Comparison of ENCODE assay signal across 19 cellular contexts in genomic region chr14:36513451-36514277, GRCh38. TPM values are rescaled to one million over a fixed set of nuclear protein-coding genes. Genes with fewer than 3 reads are reported as not detected.
DNase-seq lines count a peak whose midpoint lies in the region; ATAC-seq and TF ChIP-seq lines count a peak whose summit lies in the region.
"Had no signal": no experiment of that assay in that cellular context is flagged by ENCODE, and none has a peak within 500 bp of the region (broad histone marks: within the 10 kb centered on the region; RNA-seq: fewer than 3 reads in every experiment).

No MANE protein-coding gene starts in this region.

- WGBS in lung, 2 donors = 2 to 4% methylated on average over 38 of the region's 38 CpGs

- H3K4me3 ChIP-seq in HUES6 (ENCODE audit: low read depth, low read length) = peak overlapping the region; percentile 11; the same call in 1 of the 2 replicates
- H3K4me3 ChIP-seq in lung = peak overlapping the region; percentile 43
- H3K4me3 ChIP-seq: suprapubic skin had no signal

- peak overlapping the region; percentile 38 for H3K4me3 Mint-ChIP-seq in WTC11
- H3K4me3 Mint-ChIP-seq: activated CD4-positive, alpha-beta T cell treated with anti-CD3 and anti-CD28 coated beads, Interleukin-2, amount 10 ng/mL, durations not matched to agents 24 days and 14 days; activated naive CD8-positive, alpha-beta T cell treated with anti-CD3 and anti-CD28 coated beads, Interleukin-2, amount 50 U/mL, for 24 hours had no signal

- peaks cover 43% of the 10 kb centered on the region for H3K4me1 ChIP-seq in HUES6 (ENCODE audit: control insufficient read depth, insufficient read depth, low read length)
- H3K4me1 ChIP-seq in lung (ENCODE audit: control insufficient read depth in 2 of 2, insufficient read depth in 2 of 2, low read length in 2 of 2) = peaks cover 0 to 1% of the 10 kb centered on the region in 2 donors

- DNase-seq in DMS153 treated with DMSO at 0.1 percent for 48 hours (lab: John Stamatoyannopoulos, UW; ENCODE audit: unreplicated experiment) = peak; percentile 76
- DNase-seq in WTC11 (ENCODE audit: low spot score) = peak; percentile 84
- DNase-seq in lung (ENCODE audit: low spot score) = peak; percentile 83
- no peak for DNase-seq in stimulated activated CD4-positive, alpha-beta T cell treated with anti-CD3 and anti-CD28 coated beads, Interleukin-12 subunit alpha, Interleukin-12 subunit beta, amount 100 ng/mL, for 4 hours
- no peak for DNase-seq in activated CD4-positive, alpha-beta T cell treated with anti-CD3 and anti-CD28 coated beads for 1 hour
- no peak for DNase-seq in T-helper 2 cell
- DNase-seq: activated CD4-positive, alpha-beta T cell treated with anti-CD3 and anti-CD28 coated beads, Interleukin-2, amount 10 ng/mL, durations not matched to agents 24 days and 14 days; activated naive CD8-positive, alpha-beta T cell treated with anti-CD3 and anti-CD28 coated beads, Interleukin-2, amount 50 U/mL, for 24 hours; AML-193; cerebellar nuclear complex; gastrocnemius medialis; MV-4-11; NCI-H69; RPMI8226; stimulated activated CD4-positive, alpha-beta T cell treated with anti-CD3 and anti-CD28 coated beads, Interleukin-15, amount 100 ng/mL, for 24 hours had no signal

- H3K4me1 Mint-ChIP-seq in WTC11 = peaks cover 57% of the 10 kb centered on the region
- H3K4me1 Mint-ChIP-seq: activated CD4-positive, alpha-beta T cell treated with anti-CD3 and anti-CD28 coated beads, Interleukin-2, amount 10 ng/mL, durations not matched to agents 24 days and 14 days; activated naive CD8-positive, alpha-beta T cell treated with anti-CD3 and anti-CD28 coated beads, Interleukin-2, amount 50 U/mL, for 24 hours had no signal

- H3K27me3 ChIP-seq in HUES6 (ENCODE audit: control insufficient read depth, insufficient read depth, low read length) (peaks cover 100% of the 10 kb centered on the region), lung (ENCODE audit: control insufficient read depth, insufficient read depth) (peaks cover 12% of the 10 kb centered on the region)

- no peak overlapping the region for H3K9ac ChIP-seq in HUES6 (ENCODE audit: low read length)

- no peaks in the 10 kb centered on the region for H3K9me3 ChIP-seq in HUES6 (ENCODE audit: control insufficient read depth, insufficient read depth, low read depth, low read length)
- peaks cover 0 to 9% of the 10 kb centered on the region in 2 donors for H3K9me3 ChIP-seq in lung (ENCODE audit: control insufficient read depth in 2 of 2, insufficient read depth in 1 of 2, low read length in 1 of 2)
- H3K9me3 ChIP-seq: gastrocnemius medialis, suprapubic skin had no signal

- CTCF ChIA-PET in WTC11 (lab: Charles Lee) = interaction anchor here (0.6 to 5.7 kb wide), 13 partner anchors 8 to 717 kb away, joined by 3 to 103 read pairs (median 4); no protein-coding TSS in a partner anchor

- H3K9me3 Mint-ChIP-seq in WTC11 = no peaks in the 10 kb centered on the region
- H3K9me3 Mint-ChIP-seq: activated naive CD8-positive, alpha-beta T cell treated with anti-CD3 and anti-CD28 coated beads, Interleukin-2, amount 50 U/mL, for 24 hours had no signal

- H3K27ac ChIP-seq in HUES6 (ENCODE audit: low read depth, low read length) (no peak overlapping the region), lung (ENCODE audit: low read depth in 1 of 2, low read length in 1 of 2) (peak overlapping the region in 1 of 2 donors; percentile 94)
- H3K27ac ChIP-seq: gastrocnemius medialis, suprapubic skin had no signal

- POLR2A ChIA-PET in WTC11 (lab: Charles Lee) = no interaction called here

- H3K27me3 Mint-ChIP-seq in WTC11 (ENCODE audit: low read depth) = peaks cover 97% of the 10 kb centered on the region

- no peaks in the 10 kb centered on the region; the same call in 1 of the 2 replicates for H3K36me3 Mint-ChIP-seq in WTC11

- TF ChIP-seq CTCF in WTC11 (IDR thresholded peaks at IDR 0.05) (no peak), lung (IDR thresholded peaks at IDR 0.05; ENCODE audit: control extremely low read depth, extremely low read depth) (no peak)

- no peak overlapping the region for H3K27ac Mint-ChIP-seq in WTC11
- H3K27ac Mint-ChIP-seq: activated CD4-positive, alpha-beta T cell treated with anti-CD3 and anti-CD28 coated beads, Interleukin-2, amount 10 ng/mL, durations not matched to agents 24 days and 14 days; activated naive CD8-positive, alpha-beta T cell treated with anti-CD3 and anti-CD28 coated beads, Interleukin-2, amount 50 U/mL, for 24 hours had no signal

- H3K36me3 ChIP-seq in HUES6 (ENCODE audit: control insufficient read depth, insufficient read depth, low read length) (no peaks in the 10 kb centered on the region), lung (ENCODE audit: control insufficient read depth in 2 of 2, insufficient read depth in 2 of 2, low read length in 2 of 2) (no peaks in the 10 kb centered on the region)
- H3K36me3 ChIP-seq: gastrocnemius medialis, suprapubic skin had no signal

- ATAC-seq in WTC11 (peak; percentile 52), lung (ENCODE audit: insufficient read depth, low FRiP score) (peak; percentile 11), GM19351 (IDR thresholded peaks at IDR 0.05; ENCODE audit: unreplicated experiment) (no peak)
- ATAC-seq: activated naive CD8-positive, alpha-beta T cell treated with anti-CD3 and anti-CD28 coated beads, Interleukin-2, amount 50 U/mL, for 24 hours; gastrocnemius medialis had no signal

TF ChIP-seq in WTC11, 78 proteins besides CTCF, POLR2A, EP300 and RAD21:
- TF ChIP-seq ZNF232 (CRISPR knock-in tag; IDR thresholded peaks at IDR 0.05) (no peak), ZNF121 (CRISPR knock-in tag; IDR thresholded peaks at IDR 0.05) (0 out of 2 replicates have a peak, but pooled peaks have one; percentile 31), ZNF512 (CRISPR knock-in tag; IDR thresholded peaks at IDR 0.05; ENCODE audit: borderline replicate concordance) (0 out of 2 replicates have a peak, but pooled peaks have one; percentile 36)

RNA-seq across cellular contexts. Expression of gene NKX2-1, which starts 6.4 kb away (rescaled TPM):
- total RNA-seq in WTC11 (2021) (0.16 to 0.18 TPM in 2 of 3 replicates, not detected in the other), lung (100 to 1,000 TPM; 185 to 236 TPM)
- 100 to 1,000 TPM in 1 of 2 donors, 10 to 100 TPM in 1; 53.4 to 155 TPM for polyA plus RNA-seq in lung
- total RNA-seq: activated CD4-positive, alpha-beta T cell treated with anti-CD3 and anti-CD28 coated beads, Interleukin-2, amount 10 ng/mL, durations not matched to agents 24 days and 14 days; gastrocnemius medialis; kidney epithelial cell; suprapubic skin had no signal

Comparison
In these comparisons a context has a peak if more than half of its experiments do, and no peak if none do; other contexts are left out.
1. DNase-seq: peak in DMS153 treated with DMSO at 0.1 percent for 48 hours (single experiment), WTC11 (single experiment) and lung (single experiment); none in stimulated activated CD4-positive, alpha-beta T cell treated with anti-CD3 and anti-CD28 coated beads, Interleukin-12 subunit alpha, Interleukin-12 subunit beta, amount 100 ng/mL, for 4 hours (single experiment), activated CD4-positive, alpha-beta T cell treated with anti-CD3 and anti-CD28 coated beads for 1 hour (single experiment) and T-helper 2 cell (0 of 5).
2. RNA of gene NKX2-1, which starts 6.4 kb away (total RNA-seq): 185 to 236 TPM in lung; 0.16 to 0.18 TPM in WTC11; every median in the first group is over 100 times any median in the second.